28 cellular contexts compared by ENCODE assay signal in the genomic region with DNA sequence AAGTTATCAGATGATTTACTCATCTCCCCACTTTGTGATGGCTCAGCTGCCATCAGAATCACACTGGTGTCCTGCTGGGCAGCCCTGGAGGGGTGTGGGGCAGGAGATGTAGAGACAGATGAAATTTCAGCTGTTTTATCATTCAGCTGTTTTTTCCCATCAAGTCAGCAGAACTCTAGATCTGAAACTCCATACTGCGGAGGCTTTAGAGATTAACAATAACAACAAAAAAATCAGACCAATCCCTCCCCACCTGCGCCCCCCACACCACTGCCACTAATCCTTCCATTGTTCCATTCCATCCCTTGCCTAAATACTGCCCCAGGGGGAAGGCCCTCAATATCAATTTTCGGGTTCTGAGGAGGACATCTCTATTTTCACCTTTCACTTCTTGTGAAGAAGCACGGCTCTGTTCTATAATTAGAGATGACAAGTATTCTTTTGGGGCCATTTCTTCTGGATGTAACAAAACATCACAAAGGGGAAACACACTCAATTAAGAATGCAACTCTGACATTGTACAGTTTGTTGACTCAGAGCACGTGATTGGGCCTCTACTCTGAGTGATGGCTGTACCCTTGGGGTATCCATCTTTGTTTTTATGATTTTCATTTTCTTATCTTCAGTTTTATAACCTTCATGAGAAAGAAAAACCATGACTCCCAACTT.
DNase-seq lines count a peak whose midpoint lies in the region; FAIRE-seq and TF ChIP-seq lines count a peak whose summit lies in the region.
"Had no signal": no experiment of that assay in that cellular context is flagged by ENCODE, and none has a peak within 500 bp of the region (broad histone marks: within the 10 kb centered on the region; RNA-seq: fewer than 3 reads in every experiment).

No MANE protein-coding gene starts in this region.

- H2BK12ac ChIP-seq in H9 (ENCODE audit: insufficient read length, low read depth, low read length): no peak overlapping the region

- H4K5ac ChIP-seq in H9 (ENCODE audit: insufficient read length, low read depth, low read length): no peak overlapping the region

- H2BK20ac ChIP-seq in H9 (ENCODE audit: low read depth, low read length, poor library complexity, severe bottlenecking): no peak overlapping the region

- no peaks in the 10 kb centered on the region for H3K36me3 Mint-ChIP-seq in H9 (ENCODE audit: insufficient read depth in 1 of 3, low read depth in 3 of 3)
- H3K36me3 Mint-ChIP-seq in nephron (ENCODE audit: low read depth): no peaks in the 10 kb centered on the region

- H3K27ac ChIP-seq in BLaER1 (no peak overlapping the region), H9 (ENCODE audit: insufficient read length, low read depth, low read length) (no peak overlapping the region)
- H3K27ac ChIP-seq: body of pancreas, esophagus squamous epithelium, foreskin keratinocyte, heart right ventricle, suprapubic skin, upper lobe of right lung had no signal

- H3K18ac ChIP-seq in H9 (ENCODE audit: insufficient read length, low read depth, low read length): no peak overlapping the region

- H3K27me3 Mint-ChIP-seq in H9 (ENCODE audit: low read depth): no peaks in the 10 kb centered on the region
- H3K27me3 Mint-ChIP-seq in nephron (ENCODE audit: low read depth): no peaks in the 10 kb centered on the region
- H3K27me3 Mint-ChIP-seq: CD4-positive, CD25-positive, alpha-beta regulatory T cell; naive thymus-derived CD8-positive, alpha-beta T cell had no signal

- no peak for TF ChIP-seq POLR2A in GM12892 (IDR thresholded peaks at IDR 0.05; ENCODE audit: low read depth, low read length)

- no peak overlapping the region for H2AK5ac ChIP-seq in H9 (ENCODE audit: insufficient read length, low read length)

- H3K79me1 ChIP-seq in H9 (ENCODE audit: insufficient read depth, low read depth, low read length, poor library complexity, severe bottlenecking): no peaks in the 10 kb centered on the region

- no peak for FAIRE-seq in GM12892 (lab: Jason Lieb, UNC)
- FAIRE-seq: A204.1, endometrium, GM12891, kidney had no signal

- H2BK15ac ChIP-seq in H9 (ENCODE audit: low read depth, low read length): no peak overlapping the region

- TF ChIP-seq CTCF in H9 (conservative IDR thresholded peaks at IDR 0.05) (no peak), nephron (IDR thresholded peaks at IDR 0.05; ENCODE audit: unreplicated experiment in 3 of 3) (no peak)

- H4K20me1 ChIP-seq in BLaER1 (no peaks in the 10 kb centered on the region), H9 (ENCODE audit: control insufficient read depth, insufficient read depth, insufficient read length) (no peaks in the 10 kb centered on the region)

- H3K9me3 ChIP-seq in BLaER1 (no peaks in the 10 kb centered on the region), H9 (ENCODE audit: control insufficient read depth, low read depth, low read length) (no peaks in the 10 kb centered on the region)
- H3K9me3 ChIP-seq: body of pancreas, esophagus squamous epithelium, heart right ventricle, suprapubic skin, upper lobe of right lung had no signal

- H3K4me3 Mint-ChIP-seq in H9 (no peak overlapping the region), nephron (no peak overlapping the region)
- H3K4me3 Mint-ChIP-seq: naive thymus-derived CD8-positive, alpha-beta T cell had no signal

- H4K8ac ChIP-seq in H9 (replicated peaks; ENCODE audit: insufficient read length, low read depth, low read length): no peak overlapping the region

- H3K9ac ChIP-seq in BLaER1 (no peak overlapping the region), H9 (ENCODE audit: extremely low read depth, insufficient read length, low read length) (no peak overlapping the region)

- DNase-seq in H9: no peak
- DNase-seq in NCI-H69 (lab: John Stamatoyannopoulos, UW): peak; percentile 39
- no peak for DNase-seq in GM12892 (ENCODE audit: insufficient read length)
- DNase-seq in UCSD-AML1 (lab: John Stamatoyannopoulos, UW; ENCODE audit: unreplicated experiment): no peak
- DNase-seq in cerebellum (ENCODE audit: low spot score): no peak
- no peak for DNase-seq in NCI-H2196 (lab: John Stamatoyannopoulos, UW; ENCODE audit: unreplicated experiment)
- DNase-seq: activated naive CD4-positive, alpha-beta T cell treated with anti-CD3 and anti-CD28 coated beads, Interleukin-2, amount 50 U/mL, for 16 hours; CD4-positive, CD25-positive, alpha-beta regulatory T cell; DND-41; esophagus squamous epithelium; foreskin keratinocyte; heart right ventricle; Kasumi-1; kidney; naive thymus-derived CD8-positive, alpha-beta T cell; NCI-H524 treated with DMSO at 0.1 percent for 48 hours; NK-92 treated with Interleukin-12 subunit alpha and Interleukin-12 subunit beta, amount 100 ng/mL, for 24 hours; stimulated activated naive CD4-positive, alpha-beta T cell; upper lobe of right lung had no signal

- H3K9me3 Mint-ChIP-seq in H9 (no peaks in the 10 kb centered on the region), nephron (no peaks in the 10 kb centered on the region)
- H3K9me3 Mint-ChIP-seq: activated T-helper 2 cell treated with anti-CD3 and anti-CD28 coated beads, Interferon-gamma antibody, Interleukin-2, Interleukin-4, amounts not matched to agents 10 μg/mL and 5 μg/mL and 100 μg/mL, durations not matched to agents 14 hours and 24 hours and 36 hours; CD4-positive, CD25-positive, alpha-beta regulatory T cell; naive thymus-derived CD8-positive, alpha-beta T cell had no signal

- H3K4me1 ChIP-seq in BLaER1 (peaks cover 23% of the 10 kb centered on the region), H9 (ENCODE audit: insufficient read depth, low read length) (peaks cover 10% of the 10 kb centered on the region; the same call in 1 of the 2 replicates)
- H3K4me1 ChIP-seq: foreskin keratinocyte had no signal

- no peak overlapping the region for H2BK5ac ChIP-seq in H9 (ENCODE audit: insufficient read length, low read length)

- no peak overlapping the region for H4K91ac ChIP-seq in H9 (ENCODE audit: insufficient read length, low read depth, low read length)

- H3K4me1 Mint-ChIP-seq in H9 (peaks cover 38 to 45% of the 10 kb centered on the region in 2 experiments), nephron (peaks cover 45% of the 10 kb centered on the region)

- H3K4ac ChIP-seq in H9 (ENCODE audit: low read depth, low read length): no peak overlapping the region

- H3K4me3 ChIP-seq in BLaER1: no peak overlapping the region
- H3K4me3 ChIP-seq: body of pancreas, esophagus squamous epithelium, heart right ventricle, suprapubic skin, upper lobe of right lung had no signal

- no peak overlapping the region for H3T11ph ChIP-seq in H9 (ENCODE audit: low read length)

- no peaks in the 10 kb centered on the region for H3K36me3 ChIP-seq in BLaER1
- H3K36me3 ChIP-seq: esophagus squamous epithelium, heart right ventricle, suprapubic skin, upper lobe of right lung had no signal

- no peaks in the 10 kb centered on the region for H3K79me2 ChIP-seq in H9 (ENCODE audit: insufficient read depth, low read length)

- no CpG with 5 or more reads among the region's 5 CpGs for WGBS in H9 (ENCODE audit: extremely low coverage, insufficient read length, low lambda C conversion rate)

- H3K27ac Mint-ChIP-seq in H9 (peak overlapping the region in 2 of 3 experiments; percentile 29 to 62; a peak in 3 of 7 replicates), nephron (peak overlapping the region; percentile 51 to 75 (median 74))
- H3K27ac Mint-ChIP-seq: activated T-helper 2 cell treated with anti-CD3 and anti-CD28 coated beads, Interferon-gamma antibody, Interleukin-2, Interleukin-4, amounts not matched to agents 10 μg/mL and 5 μg/mL and 100 μg/mL, durations not matched to agents 14 hours and 24 hours and 36 hours; naive thymus-derived CD8-positive, alpha-beta T cell had no signal

- no peak overlapping the region for H3K14ac ChIP-seq in H9 (ENCODE audit: insufficient read depth, low read length)

- no peak overlapping the region for H2BK120ac ChIP-seq in H9 (ENCODE audit: low read depth, low read length, poor library complexity, severe bottlenecking)

- H3K27me3 ChIP-seq in BLaER1 (no peaks in the 10 kb centered on the region), H9 (ENCODE audit: insufficient read depth, low read length) (no peaks in the 10 kb centered on the region)
- H3K27me3 ChIP-seq: body of pancreas, dorsolateral prefrontal cortex, esophagus squamous epithelium, foreskin keratinocyte, heart right ventricle, suprapubic skin, upper lobe of right lung had no signal

- peak overlapping the region; percentile 44; the same call in 1 of the 2 replicates for H3K4me2 ChIP-seq in BLaER1
- H3K4me2 ChIP-seq in H9 (ENCODE audit: insufficient read depth, insufficient read length, low read length): no peak overlapping the region

- no peak overlapping the region for H3K56ac ChIP-seq in H9 (ENCODE audit: insufficient read length, low read depth, low read length)

- H3K23me2 ChIP-seq in H9 (ENCODE audit: insufficient read length, low read depth, low read length, poor library complexity, severe bottlenecking): no peaks in the 10 kb centered on the region

- H2AFZ ChIP-seq in H9 (ENCODE audit: low read length): no peak overlapping the region

- H3K23ac ChIP-seq in H9 (ENCODE audit: insufficient read length, low read depth, low read length): no peak overlapping the region
